In the genomic region with DNA sequence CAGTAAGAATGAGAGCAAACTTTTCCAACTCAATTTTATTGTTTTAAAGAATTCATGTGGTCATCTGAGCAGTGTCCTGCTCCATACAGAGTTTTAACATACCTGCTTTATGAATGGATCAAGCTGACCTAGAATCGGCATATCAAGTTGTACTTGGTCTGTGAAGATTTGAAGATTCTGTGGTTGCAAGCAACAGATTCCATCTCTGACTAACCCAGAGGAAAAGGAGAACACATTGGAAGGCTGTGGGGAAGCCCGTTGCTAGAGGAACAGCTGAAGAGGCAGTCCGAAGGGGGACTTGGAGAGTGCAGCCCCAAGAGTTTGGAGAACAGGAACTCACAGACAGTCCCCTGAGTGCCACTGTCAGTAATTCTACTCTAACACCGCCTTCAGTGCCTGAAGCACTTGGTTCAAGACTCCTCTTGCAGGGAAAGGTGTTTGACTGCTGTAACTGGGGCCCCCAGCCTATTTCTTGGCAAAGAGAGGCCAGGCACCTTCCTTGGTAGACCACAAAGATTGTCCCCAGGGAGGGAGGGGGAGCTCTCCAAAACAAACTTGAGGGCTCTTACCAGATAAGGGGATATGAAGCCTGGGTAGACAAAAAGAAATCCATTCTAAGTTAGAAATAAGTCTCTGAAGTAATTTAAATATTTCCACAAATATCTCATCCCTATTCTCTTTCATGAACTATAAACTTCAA, we compare ENCODE assay signal across 21 cellular contexts.
DNase-seq lines count a peak whose midpoint lies in the region; FAIRE-seq and TF ChIP-seq lines count a peak whose summit lies in the region.
"Had no signal": no experiment of that assay in that cellular context is flagged by ENCODE, and none has a peak within 500 bp of the region (broad histone marks: within the 10 kb centered on the region; RNA-seq: fewer than 3 reads in every experiment).

No MANE protein-coding gene starts in this region.

- no peaks in the 10 kb centered on the region for H3K27me3 Mint-ChIP-seq in astrocyte (ENCODE audit: low read depth, unreplicated experiment)

- no peak overlapping the region for H3K4me3 Mint-ChIP-seq in astrocyte (ENCODE audit: unreplicated experiment)
- H3K4me3 Mint-ChIP-seq: H9 had no signal

- H3K4me3 ChIP-seq in BLaER1 (no peak overlapping the region), HEK293 (ENCODE audit: low read depth, low read length) (no peak overlapping the region), astrocyte (ENCODE audit: insufficient read depth, low read depth, low read length) (no peak overlapping the region), osteoblast (ENCODE audit: insufficient read depth, low read length) (no peak overlapping the region), SJCRH30 (no peak overlapping the region), A673 (ENCODE audit: low read depth, low read length, poor library complexity, severe bottlenecking) (no peak overlapping the region)
- H3K4me3 ChIP-seq: GM23248 had no signal

- H3K4me1 Mint-ChIP-seq in astrocyte (ENCODE audit: low read depth, unreplicated experiment): peaks cover 19% of the 10 kb centered on the region

- DNase-seq in astrocyte (ENCODE audit: low read depth) (peak; percentile 63), osteoblast (ENCODE audit: insufficient read length, low spot score, missing footprints) (peak; percentile 18), SJCRH30 (no peak), COLO668 (lab: John Stamatoyannopoulos, UW; ENCODE audit: unreplicated experiment) (no peak), A673 (ENCODE audit: low spot score) (no peak)
- DNase-seq: GM23248, H9, KBM-7, NCI-H1105, NCI-H146, NCI-H2029, NCI-H2171, NCI-H345, NCI-H524, NCI-H82, SIG-M5 had no signal

- H3K36me3 Mint-ChIP-seq in astrocyte (ENCODE audit: low read depth, unreplicated experiment): peaks cover 7% of the 10 kb centered on the region

- H3K4me2 ChIP-seq in BLaER1 (peak overlapping the region; percentile 45), astrocyte (ENCODE audit: low read length) (no peak overlapping the region), osteoblast (ENCODE audit: insufficient read depth, low read length) (no peak overlapping the region)

- H3K27ac ChIP-seq in BLaER1: no peak overlapping the region
- no peak overlapping the region for H3K27ac ChIP-seq in HEK293 (ENCODE audit: extremely low read depth, low read depth, low read length)
- no peak overlapping the region for H3K27ac ChIP-seq in astrocyte (ENCODE audit: low read depth, low read length)
- H3K27ac ChIP-seq in osteoblast (ENCODE audit: low read depth, low read length): no peak overlapping the region
- no peak overlapping the region for H3K27ac ChIP-seq in SJCRH30
- H3K27ac ChIP-seq in A673 (ENCODE audit: low read depth, low read length, poor library complexity, severe bottlenecking): no peak overlapping the region
- H3K27ac ChIP-seq: C4-2B, GM23248 had no signal

- H3K79me2 ChIP-seq in astrocyte (ENCODE audit: insufficient read depth, low read length) (no peaks in the 10 kb centered on the region), osteoblast (ENCODE audit: insufficient read depth, low read length) (no peaks in the 10 kb centered on the region)

- FAIRE-seq in astrocyte (lab: Jason Lieb, UNC): no peak
- FAIRE-seq: D721Med, GM12891 had no signal

- intact Hi-C loops in A673 (cut with micrococcal nuclease; ENCODE audit: unreplicated experiment): no loop called here

- peak overlapping the region; percentile 6 for H3K27ac Mint-ChIP-seq in astrocyte (ENCODE audit: unreplicated experiment)

- H3K9me3 ChIP-seq in BLaER1: peaks cover 3% of the 10 kb centered on the region; the same call in 1 of the 2 replicates
- no peaks in the 10 kb centered on the region for H3K9me3 ChIP-seq in HEK293 (ENCODE audit: control insufficient read depth, insufficient read depth, low read depth, low read length)
- H3K9me3 ChIP-seq in astrocyte (ENCODE audit: insufficient read depth, low read depth, low read length): no peaks in the 10 kb centered on the region
- H3K9me3 ChIP-seq in osteoblast (ENCODE audit: low read depth, low read length): no peaks in the 10 kb centered on the region
- no peaks in the 10 kb centered on the region for H3K9me3 ChIP-seq in SJCRH30 (replicated peaks)
- no peaks in the 10 kb centered on the region for H3K9me3 ChIP-seq in A673 (ENCODE audit: low read depth, low read length, poor library complexity, severe bottlenecking)

- H3K27me3 ChIP-seq in BLaER1 (no peaks in the 10 kb centered on the region), astrocyte (ENCODE audit: insufficient read depth, low read length) (no peaks in the 10 kb centered on the region), osteoblast (ENCODE audit: insufficient read depth, low read length) (no peaks in the 10 kb centered on the region), SJCRH30 (no peaks in the 10 kb centered on the region), A673 (replicated peaks; ENCODE audit: insufficient read depth, low read depth, low read length, poor library complexity) (no peaks in the 10 kb centered on the region)

- H3K36me3 ChIP-seq in BLaER1 (peaks cover 58% of the 10 kb centered on the region), HEK293 (ENCODE audit: control insufficient read depth in 2 of 2, insufficient read depth in 1 of 2, low read length in 2 of 2) (peaks cover 0 to 58% of the 10 kb centered on the region in 2 experiments; a peak in 2 of 3 replicates), astrocyte (ENCODE audit: insufficient read depth, low read length) (peaks cover 11% of the 10 kb centered on the region), osteoblast (ENCODE audit: insufficient read depth, low read length) (peaks cover 16% of the 10 kb centered on the region), SJCRH30 (peaks cover 12% of the 10 kb centered on the region), A673 (ENCODE audit: insufficient read depth, low read length, poor library complexity, severe bottlenecking) (no peaks in the 10 kb centered on the region)

- H2AFZ ChIP-seq in astrocyte (ENCODE audit: low read depth, low read length) (no peak overlapping the region), osteoblast (ENCODE audit: low read length) (no peak overlapping the region)
- H2AFZ ChIP-seq: GM23248 had no signal

- BruUV-seq in A673 (replicated peaks; lab: Mats Ljungman, UMichigan): no TSS peak

- CTCF ChIA-PET in HEK293 (lab: Yijun Ruan, JAX): interaction anchor here (0.6 kb wide), 1 partner anchor 196 kb away, joined by 5 read pairs; no protein-coding TSS in a partner anchor
- CTCF ChIA-PET in A673 (lab: Charles Lee): no interaction called here

- H3K4me1 ChIP-seq in BLaER1 (peaks cover 17% of the 10 kb centered on the region), HEK293 (ENCODE audit: control insufficient read depth, insufficient read depth, low read length) (no peaks in the 10 kb centered on the region), astrocyte (ENCODE audit: insufficient read depth, low read length) (peaks cover 16% of the 10 kb centered on the region), osteoblast (ENCODE audit: insufficient read depth, low read length) (peaks cover 30% of the 10 kb centered on the region), SJCRH30 (peaks cover 38% of the 10 kb centered on the region), A673 (ENCODE audit: insufficient read depth, low read length, poor library complexity, severe bottlenecking) (peaks cover 7% of the 10 kb centered on the region)

- no peaks in the 10 kb centered on the region for H3K9me3 Mint-ChIP-seq in astrocyte (ENCODE audit: unreplicated experiment)
- H3K9me3 Mint-ChIP-seq: H9 had no signal

- POLR2A ChIA-PET in HEK293 (lab: Yijun Ruan, JAX): no interaction called here
- POLR2A ChIA-PET in A673 (lab: Charles Lee; ENCODE audit: low non-redundant PET): no interaction called here

- TF ChIP-seq CTCF in HEK293 (tag by site-specific recombination; IDR thresholded peaks at IDR 0.05): no peak
- no peak for TF ChIP-seq CTCF in astrocyte (IDR thresholded peaks at IDR 0.05; ENCODE audit: insufficient read depth, low read depth, low read length)
- no peak for TF ChIP-seq CTCF in osteoblast (IDR thresholded peaks at IDR 0.05; ENCODE audit: extremely low read depth, low read depth, low read length)
- no peak for TF ChIP-seq CTCF in A673 (conservative IDR thresholded peaks at IDR 0.05; ENCODE audit: low read depth, low read length)

- H3K9ac ChIP-seq in BLaER1 (no peak overlapping the region), astrocyte (ENCODE audit: low read length) (no peak overlapping the region)
- H3K9ac ChIP-seq: GM23248 had no signal

- no peaks in the 10 kb centered on the region for H4K20me1 ChIP-seq in BLaER1
- H4K20me1 ChIP-seq in astrocyte (ENCODE audit: insufficient read depth, low read length): no peaks in the 10 kb centered on the region
- H4K20me1 ChIP-seq in osteoblast (ENCODE audit: insufficient read depth, low read length): no peaks in the 10 kb centered on the region

TF ChIP-seq in HEK293, 187 proteins besides CTCF, POLR2A, EP300 and RAD21 (continues in another document):
- TF ChIP-seq, protein P1, sequence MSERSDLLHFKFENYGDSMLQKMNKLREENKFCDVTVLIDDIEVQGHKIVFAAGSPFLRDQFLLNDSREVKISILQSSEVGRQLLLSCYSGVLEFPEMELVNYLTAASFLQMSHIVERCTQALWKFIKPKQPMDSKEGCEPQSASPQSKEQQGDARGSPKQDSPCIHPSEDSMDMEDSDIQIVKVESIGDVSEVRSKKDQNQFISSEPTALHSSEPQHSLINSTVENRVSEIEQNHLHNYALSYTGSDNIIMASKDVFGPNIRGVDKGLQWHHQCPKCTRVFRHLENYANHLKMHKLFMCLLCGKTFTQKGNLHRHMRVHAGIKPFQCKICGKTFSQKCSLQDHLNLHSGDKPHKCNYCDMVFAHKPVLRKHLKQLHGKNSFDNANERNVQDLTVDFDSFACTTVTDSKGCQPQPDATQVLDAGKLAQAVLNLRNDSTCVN (tag by site-specific recombination; optimal IDR thresholded peaks at IDR 0.05): no peak

Comparison
In these comparisons a context has a peak if more than half of its experiments do, and no peak if none do; other contexts are left out.
1. DNase-seq: peak in astrocyte (single experiment) and osteoblast (single experiment); none in SJCRH30 (0 of 2), COLO668 (single experiment) and A673 (single experiment).